30 cellular contexts compared by ENCODE assay signal in the genomic region with DNA sequence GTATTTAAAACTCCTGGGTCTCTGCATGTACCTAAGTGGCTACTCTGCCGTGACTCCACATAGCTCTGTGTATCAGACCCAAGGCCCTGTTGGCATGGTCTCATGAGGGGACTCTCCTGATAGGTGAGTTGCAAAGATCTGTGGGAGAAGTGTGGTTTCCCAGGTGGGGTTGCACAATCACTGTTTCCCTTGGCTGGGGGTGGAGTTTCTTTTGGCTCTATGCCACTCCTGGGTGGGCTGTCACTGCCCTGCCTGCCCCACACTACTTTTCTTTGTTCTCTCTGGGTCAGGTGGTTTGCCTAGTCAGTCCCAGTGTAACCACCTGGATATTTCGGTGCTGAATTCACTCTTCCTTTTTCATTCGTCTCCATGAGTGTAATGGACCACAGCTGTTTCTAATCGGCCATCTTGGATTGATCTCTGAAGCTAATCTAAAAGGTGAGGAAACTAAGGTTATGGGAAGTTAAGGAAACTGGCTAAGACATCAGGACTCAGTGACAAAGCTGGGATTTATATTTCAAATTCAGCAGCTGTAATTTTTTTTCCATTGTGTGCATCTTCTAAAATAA.
A peak's percentile ranks its signal among the peaks of the same experiment; 100 is the strongest.
DNase-seq lines count a peak whose midpoint lies in the region; ATAC-seq, FAIRE-seq and TF ChIP-seq lines count a peak whose summit lies in the region.
"Had no signal": no experiment of that assay in that cellular context is flagged by ENCODE, and none has a peak within 500 bp of the region (broad histone marks: within the 10 kb centered on the region; RNA-seq: fewer than 3 reads in every experiment).

No MANE protein-coding gene starts in this region.

- H3K27me3 Mint-ChIP-seq in endothelial cell (ENCODE audit: unreplicated experiment), result peaks cover 7% of the 10 kb centered on the region
- H3K27me3 Mint-ChIP-seq: activated CD4-positive, alpha-beta T cell treated with anti-CD3 and anti-CD28 coated beads for 36 hours; activated T-cell treated with anti-CD3 and anti-CD28 coated beads, Interleukin-2, amount 50 U/mL, for 24 hours; B cell; effector memory CD8-positive, alpha-beta T cell; naive thymus-derived CD8-positive, alpha-beta T cell; stimulated activated naive B cell treated with anti-CD40 and anti-IgM and Interleukin-4, amounts not matched to agents 10 μg/mL and 1 μg/mL and 100 μg/mL, for 72 hours had no signal

- BruUV-seq in PC-3 (replicated peaks; lab: Mats Ljungman, UMichigan), result no TSS peak
- no TSS peak for BruUV-seq in HepG2 (replicated peaks; lab: Mats Ljungman, UMichigan)
- BruUV-seq in A673 (replicated peaks; lab: Mats Ljungman, UMichigan), result no TSS peak

- no peak for FAIRE-seq in HepG2 (lab: Jason Lieb, UNC)
- FAIRE-seq: A549, GM12878 had no signal

- ATAC-seq in PC-3, result no peak
- ATAC-seq in HepG2, result no peak
- no peak for ATAC-seq in HG03520 (IDR thresholded peaks at IDR 0.05; ENCODE audit: unreplicated experiment)
- ATAC-seq: A549; activated CD4-positive, alpha-beta T cell treated with anti-CD3 and anti-CD28 coated beads for 36 hours; effector memory CD8-positive, alpha-beta T cell; GM12878; naive thymus-derived CD8-positive, alpha-beta T cell; stimulated activated naive B cell treated with anti-CD40 and anti-IgM and Interleukin-4, amounts not matched to agents 10 μg/mL and 1 μg/mL and 100 μg/mL, for 72 hours had no signal

- in situ Hi-C loops in HepG2 (cut with HindIII; ENCODE audit: extremely low pct_ligation_motif_present, low pct_unique_long_range_greater_than_20kb), result no loop called here

- H3F3A ChIP-seq in PC-3 (ENCODE audit: low read length, unreplicated experiment), result no peaks in the 10 kb centered on the region

- TF ChIP-seq POLR2A in HepG2 (IDR thresholded peaks at IDR 0.05; ENCODE audit: insufficient read depth in 1 of 2, low read depth in 2 of 2, low read length in 2 of 2), result no peak

- no peak overlapping the region for H3K27ac ChIP-seq in PC-3 (ENCODE audit: low read length)
- no peak overlapping the region for H3K27ac ChIP-seq in HepG2 (ENCODE audit: extremely low read length, insufficient read depth, low read length)
- H3K27ac ChIP-seq in A673 (ENCODE audit: low read depth, low read length, poor library complexity, severe bottlenecking), result no peak overlapping the region
- H3K27ac ChIP-seq: A549, coronary artery, right atrium auricular region, testis, vagina had no signal

- no peaks in the 10 kb centered on the region for H3K36me3 Mint-ChIP-seq in endothelial cell (ENCODE audit: low read depth, unreplicated experiment)

- H4K20me1 ChIP-seq in PC-3 (ENCODE audit: low read length), result no peaks in the 10 kb centered on the region
- H4K20me1 ChIP-seq in HepG2 (ENCODE audit: insufficient read depth, low read length), result no peaks in the 10 kb centered on the region

- H2AFZ ChIP-seq in PC-3 (ENCODE audit: low read length), result no peak overlapping the region
- no peak overlapping the region for H2AFZ ChIP-seq in HepG2 (ENCODE audit: low read length)

- H3K4me2 ChIP-seq in PC-3 (ENCODE audit: low read length), result no peak overlapping the region
- no peak overlapping the region for H3K4me2 ChIP-seq in HepG2 (ENCODE audit: low read depth, low read length)
- H3K4me2 ChIP-seq: A549 had no signal

- H3K9me2 ChIP-seq in PC-3 (replicated peaks; ENCODE audit: low read length), result no peaks in the 10 kb centered on the region

- H3K27ac Mint-ChIP-seq in endothelial cell (ENCODE audit: unreplicated experiment), result peak overlapping the region; percentile 59
- H3K27ac Mint-ChIP-seq: activated CD4-positive, alpha-beta T cell treated with anti-CD3 and anti-CD28 coated beads for 36 hours; activated T-cell treated with anti-CD3 and anti-CD28 coated beads, Interleukin-2, amount 50 U/mL, for 24 hours; B cell; effector memory CD8-positive, alpha-beta T cell; stimulated activated naive B cell treated with anti-CD40 and anti-IgM and Interleukin-4, amounts not matched to agents 10 μg/mL and 1 μg/mL and 100 μg/mL, for 72 hours; T-helper 1 cell treated with Interleukin-12 subunit alpha and Interleukin-12 subunit beta and Interleukin-4 antibody, amounts not matched to agents 30 μg/mL and 1 μg/mL, for 36 hours had no signal

- H3K4me3 Mint-ChIP-seq in endothelial cell (ENCODE audit: unreplicated experiment), result no peak overlapping the region
- H3K4me3 Mint-ChIP-seq: activated CD4-positive, alpha-beta T cell treated with anti-CD3 and anti-CD28 coated beads for 36 hours; activated T-cell treated with anti-CD3 and anti-CD28 coated beads, Interleukin-2, amount 50 U/mL, for 24 hours; B cell; effector memory CD8-positive, alpha-beta T cell; naive thymus-derived CD8-positive, alpha-beta T cell; stimulated activated naive B cell treated with anti-CD40 and anti-IgM and Interleukin-4, amounts not matched to agents 10 μg/mL and 1 μg/mL and 100 μg/mL, for 72 hours; T-helper 1 cell treated with Interleukin-12 subunit alpha and Interleukin-12 subunit beta and Interleukin-4 antibody, amounts not matched to agents 30 μg/mL and 1 μg/mL, for 36 hours had no signal

- H3K9ac ChIP-seq in PC-3 (ENCODE audit: low read length), result no peak overlapping the region
- H3K9ac ChIP-seq in HepG2 (ENCODE audit: insufficient read depth, low read depth, low read length), result no peak overlapping the region

- H3K4me1 ChIP-seq in PC-3 (ENCODE audit: insufficient read depth, low read length) (no peaks in the 10 kb centered on the region), HepG2 (ENCODE audit: insufficient read depth, low read length) (peaks cover 16% of the 10 kb centered on the region; the same call in 1 of the 2 replicates), A673 (ENCODE audit: insufficient read depth, low read length, poor library complexity, severe bottlenecking) (no peaks in the 10 kb centered on the region)
- H3K4me1 ChIP-seq: A549, breast epithelium, right atrium auricular region, testis, vagina had no signal

- H3K79me2 ChIP-seq in PC-3 (ENCODE audit: low read length) (no peaks in the 10 kb centered on the region), HepG2 (ENCODE audit: insufficient read depth, low read length) (no peaks in the 10 kb centered on the region)

- no peaks in the 10 kb centered on the region for H3K36me3 ChIP-seq in PC-3 (ENCODE audit: low read depth, low read length)
- H3K36me3 ChIP-seq in HepG2 (replicated peaks in 1 of 2; ENCODE audit: control insufficient read depth in 1 of 2, insufficient read depth in 2 of 2, low read length in 2 of 2), result no peaks in the 10 kb centered on the region
- H3K36me3 ChIP-seq in A673 (ENCODE audit: insufficient read depth, low read length, poor library complexity, severe bottlenecking), result no peaks in the 10 kb centered on the region
- H3K36me3 ChIP-seq: breast epithelium, right atrium auricular region, vagina had no signal

- DNase-seq in Daoy (ENCODE audit: low read depth), result peak; percentile 35
- peak; percentile 2 for DNase-seq in PC-3
- no peak for DNase-seq in endothelial cell (ENCODE audit: low spot score)
- peak; percentile 28 for DNase-seq in HepG2 (ENCODE audit: low spot score)
- DNase-seq in NCI-H1105 treated with DMSO at 0.1 percent for 48 hours (lab: John Stamatoyannopoulos, UW), result no peak
- DNase-seq in COLO668 (lab: John Stamatoyannopoulos, UW; ENCODE audit: unreplicated experiment), result no peak
- no peak for DNase-seq in A673 (ENCODE audit: low spot score)
- DNase-seq: activated CD4-positive, alpha-beta T cell treated with anti-CD3 and anti-CD28 coated beads for 36 hours; activated CD8-positive, alpha-beta memory T cell treated with anti-CD3 and anti-CD28 coated beads for 24 hours; activated naive CD4-positive, alpha-beta T cell; activated T-cell treated with anti-CD3 and anti-CD28 coated beads, Interleukin-2, amount 50 U/mL, for 24 hours; DND-41; effector memory CD8-positive, alpha-beta T cell; H7; naive thymus-derived CD8-positive, alpha-beta T cell; NCI-H2081 treated with DMSO at 0.1 percent for 48 hours; NCI-H510A; stimulated activated CD4-positive, alpha-beta T cell treated with anti-CD3 and anti-CD28 coated beads, Interleukin-12 subunit alpha, Interleukin-12 subunit beta, amount 100 ng/mL, for 4 hours; stimulated activated CD4-positive, alpha-beta T cell treated with anti-CD3 and anti-CD28 coated beads, Interleukin-4, amount 100 ng/mL, for 24 hours; stimulated activated naive B cell treated with anti-CD40 and anti-IgM and Interleukin-4, amounts not matched to agents 10 μg/mL and 1 μg/mL and 100 μg/mL, for 72 hours; testis had no signal

- WGBS in HepG2 (ENCODE audit: low lambda C conversion rate), result 76% methylated on average over 4 of the region's 4 CpGs

- TF ChIP-seq RAD21 in HepG2 (CRISPR knock-in tag; IDR thresholded peaks at IDR 0.05), result no peak

- POLR2A ChIA-PET in PC-3 (lab: Charles Lee; ENCODE audit: unreplicated experiment), result interaction anchor here (0.6 kb wide), 1 partner anchor 89 kb away, joined by 3 read pairs; no protein-coding TSS in a partner anchor
- POLR2A ChIA-PET in HepG2 (lab: Yijun Ruan, JAX), result no interaction called here
- POLR2A ChIA-PET in A673 (lab: Charles Lee; ENCODE audit: low non-redundant PET), result no interaction called here

- H3K9me3 ChIP-seq in PC-3 (ENCODE audit: low read length) (no peaks in the 10 kb centered on the region), HepG2 (ENCODE audit: low read length) (peaks cover 6% of the 10 kb centered on the region; the same call in 1 of the 2 replicates), A673 (ENCODE audit: low read depth, low read length, poor library complexity, severe bottlenecking) (no peaks in the 10 kb centered on the region)
- H3K9me3 ChIP-seq: A549, right atrium auricular region, testis, vagina had no signal

- H3K9me3 Mint-ChIP-seq in endothelial cell (ENCODE audit: unreplicated experiment), result no peaks in the 10 kb centered on the region

- TF ChIP-seq EP300 in HepG2 (IDR thresholded peaks at IDR 0.05; ENCODE audit: low read depth in 2 of 2, low read length in 2 of 2) (no peak), HepG2 (CRISPR knock-in tag; IDR thresholded peaks at IDR 0.05; ENCODE audit: borderline replicate concordance) (no peak)

- H3K4me3 ChIP-seq in PC-3 (ENCODE audit: low read length) (no peak overlapping the region), HepG2 (replicated peaks in 1 of 3; ENCODE audit: insufficient read depth in 1 of 3, low read depth in 2 of 3, low read length in 3 of 3) (no peak overlapping the region), A673 (ENCODE audit: low read depth, low read length, poor library complexity, severe bottlenecking) (no peak overlapping the region)
- H3K4me3 ChIP-seq: A549, breast epithelium, coronary artery, GM12878, right atrium auricular region, testis, vagina had no signal

- H3K27me3 ChIP-seq in PC-3 (ENCODE audit: low read length) (no peaks in the 10 kb centered on the region), HepG2 (ENCODE audit: control insufficient read depth in 1 of 2, insufficient read depth in 2 of 2, low read length in 2 of 2) (no peaks in the 10 kb centered on the region), A673 (replicated peaks; ENCODE audit: insufficient read depth, low read depth, low read length, poor library complexity) (no peaks in the 10 kb centered on the region)
- H3K27me3 ChIP-seq: breast epithelium, right atrium auricular region, testis, vagina had no signal

- TF ChIP-seq CTCF in PC-3 (conservative IDR thresholded peaks at IDR 0.05; ENCODE audit: low read depth, low read length) (no peak), endothelial cell (IDR thresholded peaks at IDR 0.05; ENCODE audit: unreplicated experiment) (no peak), HepG2 (CRISPR knock-in tag; IDR thresholded peaks at IDR 0.05) (no peak), A673 (conservative IDR thresholded peaks at IDR 0.05; ENCODE audit: low read depth, low read length) (no peak)

- CTCF ChIA-PET in PC-3 (lab: Charles Lee), result no interaction called here
- CTCF ChIA-PET in HepG2 (lab: Yijun Ruan, JAX; ENCODE audit: low intra/inter-chr PET ratio, low total read pairs), result no interaction called here
- CTCF ChIA-PET in A673 (lab: Charles Lee), result interaction anchor here (0.6 kb wide), 1 partner anchor 147 kb away, joined by 3 read pairs; no protein-coding TSS in a partner anchor

- H3K4me1 Mint-ChIP-seq in endothelial cell (ENCODE audit: unreplicated experiment), result no peaks in the 10 kb centered on the region
- H3K4me1 Mint-ChIP-seq: activated CD4-positive, alpha-beta T cell treated with anti-CD3 and anti-CD28 coated beads for 36 hours; B cell; stimulated activated naive B cell treated with anti-CD40 and anti-IgM and Interleukin-4, amounts not matched to agents 10 μg/mL and 1 μg/mL and 100 μg/mL, for 72 hours had no signal

- intact Hi-C loops in PC-3 (cut with micrococcal nuclease) (no loop called here), HepG2 (cut with micrococcal nuclease; ENCODE audit: unreplicated experiment) (no loop called here), A673 (cut with micrococcal nuclease; ENCODE audit: unreplicated experiment) (no loop called here)

Comparison
In these comparisons a context has a peak if more than half of its experiments do, and no peak if none do; other contexts are left out.
1. DNase-seq: peak in Daoy (single experiment), PC-3 (single experiment) and HepG2 (single experiment); none in endothelial cell (single experiment), NCI-H1105 treated with DMSO at 0.1 percent for 48 hours (single experiment), COLO668 (single experiment) and A673 (single experiment).